ENCODE assay signal across 8 cellular contexts in genomic region chr19:54189020-54189667, GRCh38. TPM values are rescaled to one million over a fixed set of nuclear protein-coding genes. Genes with fewer than 3 reads are reported as not detected.
DNase-seq lines count a peak whose midpoint lies in the region; ATAC-seq and TF ChIP-seq lines count a peak whose summit lies in the region.

Gene MBOAT7, minus strand, starts transcription at chr19:54189580. Its CDS starts 1,072 bp downstream, at chr19:54188508.

- peak within 1 kb of the TSS; percentile 94 for H3K14ac ChIP-seq in neuronal stem cell (ENCODE audit: low read length)

- TF ChIP-seq CTCF in SU-DHL-6 (IDR thresholded peaks at IDR 0.05; ENCODE audit: insufficient read depth, low read length, poor library complexity, severe bottlenecking) (peak; percentile 46), esophagus muscularis mucosa (IDR thresholded peaks at IDR 0.05) (peak in 2 of 3 experiments; percentile 42 to 44)

- H2BK15ac ChIP-seq in neuronal stem cell (ENCODE audit: low read length) = peak within 1 kb of the TSS; percentile 97

- peak within 1 kb of the TSS; percentile 95 for H3K23ac ChIP-seq in neuronal stem cell (ENCODE audit: low read depth, low read length, poor library complexity)

- H4K20me1 ChIP-seq in BLaER1 = peaks cover 27% of the 10 kb centered on the region
- no peaks in the 10 kb centered on the region for H4K20me1 ChIP-seq in SU-DHL-6 (ENCODE audit: low read depth, low read length)

- peak; percentile 10 for ATAC-seq in GM18873 (IDR thresholded peaks at IDR 0.05; ENCODE audit: low FRiP score, unreplicated experiment)
- peak; percentile 22 for ATAC-seq in HG03064 (IDR thresholded peaks at IDR 0.05; ENCODE audit: low read depth, unreplicated experiment)

- WGBS in esophagus muscularis mucosa = 0% methylated on average over 22 of the region's 64 CpGs
- WGBS in neuronal stem cell (ENCODE audit: extremely low coverage in 2 of 2, insufficient read length in 2 of 2, insufficient replicate concordance in 1 of 2), 2 donors = no CpG with 5 or more reads among the region's 64 CpGs

- H3K27me3 ChIP-seq in BLaER1 (no peaks in the 10 kb centered on the region), SU-DHL-6 (ENCODE audit: low read length) (no peaks in the 10 kb centered on the region), esophagus muscularis mucosa (no peaks in the 10 kb centered on the region), neuronal stem cell (ENCODE audit: control insufficient read depth in 3 of 3, insufficient read depth in 3 of 3, low read depth in 1 of 3, low read length in 3 of 3) (no peaks in the 10 kb centered on the region)

- H3K9ac ChIP-seq in BLaER1 (peak within 1 kb of the TSS; percentile 89), SU-DHL-6 (ENCODE audit: low read length) (peak within 1 kb of the TSS; percentile 94), neuronal stem cell (ENCODE audit: low read depth, low read length, poor library complexity) (peak within 1 kb of the TSS; percentile 99)

- H2AFZ ChIP-seq in SU-DHL-6 (ENCODE audit: low read depth, low read length, severe bottlenecking) = peak within 1 kb of the TSS; percentile 87
- H2AFZ ChIP-seq in neuronal stem cell (ENCODE audit: low read length) = peak within 1 kb of the TSS; percentile 98

- H2BK5ac ChIP-seq in neuronal stem cell (ENCODE audit: low read length) = peak within 1 kb of the TSS; percentile 97

- H3K27ac ChIP-seq in BLaER1 (peak within 1 kb of the TSS; percentile 95), SU-DHL-6 (ENCODE audit: low read depth, low read length) (peak within 1 kb of the TSS; percentile 87), esophagus muscularis mucosa (replicated peaks in 1 of 4) (peak within 1 kb of the TSS; percentile 97 to 99 (median 98)), neuronal stem cell (replicated peaks; ENCODE audit: low read length) (peak within 1 kb of the TSS; percentile 98)

- peak within 1 kb of the TSS; percentile 85 for H4K91ac ChIP-seq in neuronal stem cell (ENCODE audit: low read depth, low read length, poor library complexity)

- H3K79me2 ChIP-seq in SU-DHL-6 (ENCODE audit: insufficient read depth, low read length) = peaks cover 22% of the 10 kb centered on the region

- H3K36me3 ChIP-seq in BLaER1 (peaks cover 46% of the 10 kb centered on the region), SU-DHL-6 (ENCODE audit: low read length) (peaks cover 4% of the 10 kb centered on the region), esophagus muscularis mucosa (peaks cover 8 to 34% (median 20%) of the 10 kb centered on the region in 4 donors), neuronal stem cell (replicated peaks in 1 of 2; ENCODE audit: control insufficient read depth in 2 of 2, insufficient read depth in 2 of 2, low read length in 2 of 2) (peaks cover 20 to 42% of the 10 kb centered on the region in 2 donors)

- peak within 1 kb of the TSS; percentile 99 for H3K4me2 ChIP-seq in BLaER1
- peak within 1 kb of the TSS; percentile 92 for H3K4me2 ChIP-seq in SU-DHL-6 (ENCODE audit: low read depth, low read length, poor library complexity, severe bottlenecking)
- peak within 1 kb of the TSS; percentile 91 for H3K4me2 ChIP-seq in neuronal stem cell (ENCODE audit: insufficient read depth, low read length, poor library complexity, severe bottlenecking)

- no peaks in the 10 kb centered on the region for H3K9me3 ChIP-seq in BLaER1
- H3K9me3 ChIP-seq in SU-DHL-6 (ENCODE audit: insufficient read depth, low read length) = no peaks in the 10 kb centered on the region
- no peaks in the 10 kb centered on the region for H3K9me3 ChIP-seq in esophagus muscularis mucosa
- no peaks in the 10 kb centered on the region for H3K9me3 ChIP-seq in neuronal stem cell (replicated peaks in 1 of 2; ENCODE audit: control insufficient read depth in 2 of 2, insufficient read depth in 1 of 2, low read depth in 1 of 2, low read length in 2 of 2)

- H3K4me1 ChIP-seq in BLaER1 (peaks cover 36% of the 10 kb centered on the region), esophagus muscularis mucosa (peaks cover 24 to 35% (median 34%) of the 10 kb centered on the region in 4 donors), neuronal stem cell (ENCODE audit: control insufficient read depth in 2 of 2, insufficient read depth in 1 of 2, low read depth in 1 of 2, low read length in 2 of 2) (peaks cover 8% of the 10 kb centered on the region in 2 donors)

- intact Hi-C loops in esophagus muscularis mucosa (cut with DNase I) = no loop called here

- no peaks in the 10 kb centered on the region for H3F3A ChIP-seq in SU-DHL-6 (ENCODE audit: insufficient read depth)

- H4K8ac ChIP-seq in neuronal stem cell (ENCODE audit: low read depth, low read length) = peak within 1 kb of the TSS; percentile 43

- H2BK120ac ChIP-seq in neuronal stem cell (ENCODE audit: low read depth, low read length) = peak within 1 kb of the TSS; percentile 94

- DNase-seq in esophagus muscularis mucosa (ENCODE audit: extremely low spot score) = no peak
- no peak for DNase-seq in neuronal stem cell (ENCODE audit: low spot score)
- no peak for DNase-seq in MV-4-11 (lab: John Stamatoyannopoulos, UW)
- no peak for DNase-seq in NCI-H128 (lab: John Stamatoyannopoulos, UW; ENCODE audit: unreplicated experiment)

- peak within 1 kb of the TSS; percentile 84 for H3K4ac ChIP-seq in neuronal stem cell (ENCODE audit: low read length)

- no peak for TF ChIP-seq POLR2A in esophagus muscularis mucosa (IDR thresholded peaks at IDR 0.05; ENCODE audit: low read depth)

- TF ChIP-seq EP300 in esophagus muscularis mucosa (IDR thresholded peaks at IDR 0.05) = no peak

- peak within 1 kb of the TSS; percentile 58 for H2BK12ac ChIP-seq in neuronal stem cell (ENCODE audit: low read length)

- H2AK5ac ChIP-seq in neuronal stem cell (ENCODE audit: low read depth, low read length) = peak within 1 kb of the TSS; percentile 63

- H3K4me3 ChIP-seq in BLaER1 (peak within 1 kb of the TSS; percentile 81), SU-DHL-6 (ENCODE audit: insufficient read depth, low read length, poor library complexity, severe bottlenecking) (peak within 1 kb of the TSS; percentile 87), esophagus muscularis mucosa (peak within 1 kb of the TSS; percentile 76 to 93 (median 90)), neuronal stem cell (ENCODE audit: low read length in 2 of 2) (peak within 1 kb of the TSS; percentile 77 to 96)

- H3K9me2 ChIP-seq in SU-DHL-6 (replicated peaks; ENCODE audit: insufficient read depth, low read length) = no peaks in the 10 kb centered on the region

- H3K18ac ChIP-seq in neuronal stem cell (ENCODE audit: low read length) = peak within 1 kb of the TSS; percentile 100

- H3K79me1 ChIP-seq in neuronal stem cell (ENCODE audit: low read depth, low read length) = peaks cover 15% of the 10 kb centered on the region

RNA-seq across cellular contexts. Expression of gene MBOAT7, which starts in this region (rescaled TPM):
- total RNA-seq in esophagus muscularis mucosa = 10 to 100 TPM; 40.3 to 83.2 (median 59.4) TPM
- 76.6 TPM for polyA plus RNA-seq in neuronal stem cell (2013, experiment 1 of 2)
- polyA plus RNA-seq in neuronal stem cell (2013, experiment 2 of 2) = 77.6 TPM
